8 cellular contexts compared by ENCODE assay signal in genomic region chr7:2314209-2314955, GRCh38. TPM values are rescaled to one million over a fixed set of nuclear protein-coding genes. Genes with fewer than 3 reads are reported as not detected.
DNase-seq lines count a peak whose midpoint lies in the region; ATAC-seq and TF ChIP-seq lines count a peak whose summit lies in the region.

Gene SNX8, minus strand, starts transcription at chr7:2314441. Its CDS starts 20 bp downstream, at chr7:2314421.

- CTCF ChIA-PET in Caco-2 (lab: Charles Lee): interaction anchor here (0.7 kb wide), 1 partner anchor 73 kb away, joined by 3 read pairs; the partner anchor contains the start of genes MRM2 and NUDT1

- peaks cover 13% of the 10 kb centered on the region for H3K36me3 Mint-ChIP-seq in Caco-2 (ENCODE audit: insufficient read depth, unreplicated experiment)
- H3K36me3 Mint-ChIP-seq in endothelial cell (ENCODE audit: low read depth, unreplicated experiment): no peaks in the 10 kb centered on the region
- no peaks in the 10 kb centered on the region for H3K36me3 Mint-ChIP-seq in mesothelial cell of epicardium

- TF ChIP-seq CTCF in Caco-2 (IDR thresholded peaks at IDR 0.05; ENCODE audit: insufficient read depth in 1 of 2, low read depth in 1 of 2, low read length in 1 of 2, severe bottlenecking in 1 of 2, unreplicated experiment in 1 of 2) (no peak), endothelial cell (IDR thresholded peaks at IDR 0.05; ENCODE audit: unreplicated experiment) (no peak), mesothelial cell of epicardium (IDR thresholded peaks at IDR 0.05; ENCODE audit: unreplicated experiment) (no peak)

- peaks cover 28% of the 10 kb centered on the region for H3K4me1 ChIP-seq in Caco-2
- H3K4me1 ChIP-seq in NT2/D1 (ENCODE audit: insufficient read depth, insufficient read length): peaks cover 7% of the 10 kb centered on the region

- no peaks in the 10 kb centered on the region for H3K27me3 ChIP-seq in Caco-2 (replicated peaks; ENCODE audit: control insufficient read depth, insufficient read depth, low read length)
- H3K27me3 ChIP-seq in NT2/D1 (ENCODE audit: insufficient read depth, insufficient read length): peaks cover 14% of the 10 kb centered on the region

- no peak within 1 kb of the TSS for H3K4me3 Mint-ChIP-seq in Caco-2 (ENCODE audit: unreplicated experiment)
- H3K4me3 Mint-ChIP-seq in endothelial cell (ENCODE audit: unreplicated experiment): peak within 1 kb of the TSS; percentile 93
- H3K4me3 Mint-ChIP-seq in mesothelial cell of epicardium: peak within 1 kb of the TSS; percentile 90

- H3K4me1 Mint-ChIP-seq in Caco-2 (ENCODE audit: low read depth, unreplicated experiment) (peaks cover 10% of the 10 kb centered on the region), endothelial cell (ENCODE audit: unreplicated experiment) (peaks cover 7% of the 10 kb centered on the region), mesothelial cell of epicardium (peaks cover 25% of the 10 kb centered on the region)

- H3K27ac Mint-ChIP-seq in Caco-2 (ENCODE audit: unreplicated experiment): no peak within 1 kb of the TSS
- H3K27ac Mint-ChIP-seq in endothelial cell (ENCODE audit: unreplicated experiment): peak within 1 kb of the TSS; percentile 83
- peak within 1 kb of the TSS; percentile 95 for H3K27ac Mint-ChIP-seq in mesothelial cell of epicardium

- POLR2A ChIA-PET in Caco-2 (lab: Charles Lee): no interaction called here

- peak; percentile 65 for ATAC-seq in GM21390 (IDR thresholded peaks at IDR 0.05; ENCODE audit: unreplicated experiment)

- intact Hi-C loops in Caco-2 (cut with micrococcal nuclease; ENCODE audit: unreplicated experiment): loop anchor here (1.0 to 5.0 kb wide), 3 partner anchors 33 to 72 kb away; partner anchors contain the start of genes EIF3B, MRM2 and NUDT1

- H3K4me3 ChIP-seq in Caco-2 (ENCODE audit: low read depth, low read length) (peak within 1 kb of the TSS; percentile 98), NT2/D1 (ENCODE audit: insufficient read length, low read depth) (peak within 1 kb of the TSS; percentile 85)

- H3K9me3 ChIP-seq in Caco-2 (no peaks in the 10 kb centered on the region), NT2/D1 (ENCODE audit: insufficient read depth, low read length) (no peaks in the 10 kb centered on the region)

- H3K27me3 Mint-ChIP-seq in Caco-2 (ENCODE audit: insufficient read depth, unreplicated experiment) (no peaks in the 10 kb centered on the region), endothelial cell (ENCODE audit: unreplicated experiment) (peaks cover 9% of the 10 kb centered on the region), mesothelial cell of epicardium (ENCODE audit: low read depth) (no peaks in the 10 kb centered on the region)

- no peaks in the 10 kb centered on the region for H3K9me3 Mint-ChIP-seq in Caco-2 (ENCODE audit: unreplicated experiment)
- H3K9me3 Mint-ChIP-seq in endothelial cell (ENCODE audit: unreplicated experiment): no peaks in the 10 kb centered on the region
- no peaks in the 10 kb centered on the region for H3K9me3 Mint-ChIP-seq in mesothelial cell of epicardium

- peak within 1 kb of the TSS; percentile 90 for H3K9ac ChIP-seq in NT2/D1 (ENCODE audit: insufficient read length, low read depth)

- no TSS peak for BruUV-seq in Caco-2 (replicated peaks; lab: Mats Ljungman, UMichigan)

- DNase-seq in Caco-2 (peak; percentile 97 to 99), HUDEP-2 (lab: John Stamatoyannopoulos, UW; ENCODE audit: unreplicated experiment in 76 of 76) (peak in 74 of 76 experiments; percentile 40 to 98 (median 87)), NT2/D1 (ENCODE audit: low read depth, low spot score) (peak; percentile 63), endothelial cell (ENCODE audit: low spot score) (peak; percentile 97), mesothelial cell of epicardium (ENCODE audit: low spot score in 2 of 2, unreplicated experiment in 2 of 2) (peak; percentile 92 to 99)
- peak; percentile 88 for DNase-seq in activated CD8-positive, alpha-beta memory T cell treated with anti-CD3 and anti-CD28 coated beads, Interleukin-2, amount 50 U/mL, for 24 hours (ENCODE audit: extremely low read depth)
- DNase-seq in stimulated activated CD8-positive, alpha-beta memory T cell treated with anti-CD3 and anti-CD28 coated beads, Interleukin-15, amount 100 ng/mL, for 4 hours (ENCODE audit: low read depth in 2 of 2): peak; percentile 88 to 89

- H3K36me3 ChIP-seq in Caco-2 (ENCODE audit: control insufficient read depth, insufficient read depth, low read length) (no peaks in the 10 kb centered on the region), NT2/D1 (ENCODE audit: insufficient read depth, insufficient read length, low read length) (no peaks in the 10 kb centered on the region)

RNA-seq across cellular contexts. Expression of gene SNX8, which starts in this region (rescaled TPM):
- total RNA-seq in Caco-2 (2022) (82.0 and 86.6 TPM in 2 replicates), endothelial cell (ENCODE audit: unreplicated experiment) (40.7 TPM), mesothelial cell of epicardium (35.3 to 42.6 TPM (median 41.2 TPM) in 3 replicates)

Comparison
In these comparisons a context has a peak if more than half of its experiments do, and no peak if none do; other contexts are left out.
1. Peak in every context shown above with its lines: DNase-seq, ATAC-seq and H3K4me3 ChIP-seq.